Comparison of ENCODE assay signal across 1 cellular context in the genomic region with DNA sequence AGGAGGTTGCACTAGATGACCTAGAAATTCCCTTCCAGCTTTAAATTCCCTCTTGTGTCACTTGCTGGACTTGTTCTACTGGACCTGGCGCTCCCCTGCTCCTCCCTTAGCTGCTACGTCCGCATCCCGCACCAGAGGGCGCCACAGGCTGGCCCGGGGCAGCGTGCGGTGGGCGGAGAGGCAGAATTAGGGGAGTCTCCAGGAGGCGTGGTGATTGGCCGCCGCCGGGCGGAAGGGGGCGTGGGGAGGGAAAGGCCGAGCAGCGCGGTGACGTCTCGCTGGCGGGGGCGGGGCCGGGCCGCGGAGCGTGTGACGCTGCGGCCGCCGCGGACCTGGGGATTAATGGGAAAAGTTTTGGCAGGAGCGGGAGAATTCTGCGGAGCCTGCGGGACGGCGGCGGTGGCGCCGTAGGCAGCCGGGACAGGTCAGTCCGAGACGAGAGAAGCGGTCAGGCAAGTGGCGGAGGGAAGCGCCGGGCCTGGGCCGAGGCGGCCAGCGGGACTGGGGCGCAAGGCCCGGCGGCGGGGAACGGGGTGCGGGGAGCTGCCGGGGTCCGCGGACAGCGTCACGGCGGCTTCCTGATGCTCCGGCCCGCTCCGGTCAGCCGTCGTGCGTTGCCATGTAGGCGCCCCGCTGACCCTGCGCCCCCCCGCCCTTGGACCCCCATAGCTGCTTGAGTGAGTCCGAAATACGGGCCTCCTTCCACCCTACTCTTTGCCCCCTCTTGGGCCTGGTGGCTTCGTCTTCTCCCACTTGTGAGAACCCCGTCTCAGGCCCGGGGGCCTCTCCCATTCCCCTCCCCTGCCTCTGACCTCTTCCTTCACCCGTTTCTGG.
TF ChIP-seq lines count a peak whose summit lies in the region.

Gene PPARD (plus strand): TSS at position 301 of the 834 bp plus-strand sequence. CDS start 68,530 bp downstream, outside the sequence.

TF ChIP-seq in HCT116, 20 proteins besides CTCF, POLR2A, EP300 and RAD21 (continued from another document):
- TF ChIP-seq, protein P1, sequence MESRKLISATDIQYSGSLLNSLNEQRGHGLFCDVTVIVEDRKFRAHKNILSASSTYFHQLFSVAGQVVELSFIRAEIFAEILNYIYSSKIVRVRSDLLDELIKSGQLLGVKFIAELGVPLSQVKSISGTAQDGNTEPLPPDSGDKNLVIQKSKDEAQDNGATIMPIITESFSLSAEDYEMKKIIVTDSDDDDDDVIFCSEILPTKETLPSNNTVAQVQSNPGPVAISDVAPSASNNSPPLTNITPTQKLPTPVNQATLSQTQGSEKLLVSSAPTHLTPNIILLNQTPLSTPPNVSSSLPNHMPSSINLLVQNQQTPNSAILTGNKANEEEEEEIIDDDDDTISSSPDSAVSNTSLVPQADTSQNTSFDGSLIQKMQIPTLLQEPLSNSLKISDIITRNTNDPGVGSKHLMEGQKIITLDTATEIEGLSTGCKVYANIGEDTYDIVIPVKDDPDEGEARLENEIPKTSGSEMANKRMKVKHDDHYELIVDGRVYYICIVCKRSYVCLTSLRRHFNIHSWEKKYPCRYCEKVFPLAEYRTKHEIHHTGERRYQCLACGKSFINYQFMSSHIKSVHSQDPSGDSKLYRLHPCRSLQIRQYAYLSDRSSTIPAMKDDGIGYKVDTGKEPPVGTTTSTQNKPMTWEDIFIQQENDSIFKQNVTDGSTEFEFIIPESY (IDR thresholded peaks at IDR 0.05; ENCODE audit: extremely low read depth, insufficient replicate concordance, low read length) = no peak
- peak; percentile 76 for TF ChIP-seq YY1 (IDR thresholded peaks at IDR 0.05; ENCODE audit: extremely low read depth, insufficient replicate concordance, low read depth, low read length)
- TF ChIP-seq FOSL1 (IDR thresholded peaks at IDR 0.05; ENCODE audit: low read depth) = no peak
TF ChIP-seq in HCT116: peak in this region for 6.
